In genomic region chr15:82571722-82572222, GRCh38 we compare ENCODE assay signal across 8 cellular contexts. TPM values are rescaled to one million over a fixed set of nuclear protein-coding genes. Genes with fewer than 3 reads are reported as not detected.
DNase-seq lines count a peak whose midpoint lies in the region; ATAC-seq lines count a peak whose summit lies in the region.

No MANE protein-coding gene starts in this region.

- intact Hi-C loops in activated CD4-positive, alpha-beta memory T cell treated with anti-CD3 and anti-CD28 coated beads for 36 hours (cut with micrococcal nuclease) = no loop called here

- H3K4me3 Mint-ChIP-seq in activated CD4-positive, alpha-beta memory T cell treated with anti-CD3 and anti-CD28 coated beads for 36 hours = no peak overlapping the region
- no peak overlapping the region for H3K4me3 Mint-ChIP-seq in activated CD4-positive, alpha-beta memory T cell treated with anti-CD3 and anti-CD28 coated beads, Interleukin-2, amount 10 ng/mL, durations not matched to agents 7 days and 5 days

- H3K27me3 Mint-ChIP-seq in activated CD4-positive, alpha-beta memory T cell treated with anti-CD3 and anti-CD28 coated beads for 36 hours = peaks cover 20% of the 10 kb centered on the region
- peaks cover 32% of the 10 kb centered on the region for H3K27me3 Mint-ChIP-seq in activated CD4-positive, alpha-beta memory T cell treated with anti-CD3 and anti-CD28 coated beads, Interleukin-2, amount 10 ng/mL, durations not matched to agents 7 days and 5 days

- in situ Hi-C loops in KBM-7 (cut with MboI; ENCODE audit: low pct_unique_long_range_greater_than_20kb, low sequenced_read_pairs) = no loop called here

- no peaks in the 10 kb centered on the region for H3K4me1 Mint-ChIP-seq in activated CD4-positive, alpha-beta memory T cell treated with anti-CD3 and anti-CD28 coated beads for 36 hours (ENCODE audit: low read depth)
- no peaks in the 10 kb centered on the region for H3K4me1 Mint-ChIP-seq in activated CD4-positive, alpha-beta memory T cell treated with anti-CD3 and anti-CD28 coated beads, Interleukin-2, amount 10 ng/mL, durations not matched to agents 7 days and 5 days

- DNase-seq in activated CD4-positive, alpha-beta memory T cell treated with anti-CD3 and anti-CD28 coated beads for 36 hours = peak; percentile 10
- DNase-seq in activated CD4-positive, alpha-beta memory T cell treated with anti-CD3 and anti-CD28 coated beads, Interleukin-2, amount 10 ng/mL, durations not matched to agents 7 days and 5 days = no peak
- DNase-seq in amygdala (lab: John Stamatoyannopoulos, UW) (peak; percentile 33 to 90 (median 77)), hepatic stellate cell (ENCODE audit: low spot score) (peak; percentile 76), putamen (ENCODE audit: low spot score) (peak; percentile 92), KBM-7 (no peak)
- DNase-seq in effector CD8-positive, alpha-beta T cell (lab: John Stamatoyannopoulos, UW) = no peak

- no peak overlapping the region for H3K27ac Mint-ChIP-seq in activated CD4-positive, alpha-beta memory T cell treated with anti-CD3 and anti-CD28 coated beads for 36 hours
- H3K27ac Mint-ChIP-seq in activated CD4-positive, alpha-beta memory T cell treated with anti-CD3 and anti-CD28 coated beads, Interleukin-2, amount 10 ng/mL, durations not matched to agents 7 days and 5 days = no peak overlapping the region

- POLR2A ChIA-PET in activated CD4-positive, alpha-beta memory T cell treated with anti-CD3 and anti-CD28 coated beads for 36 hours (lab: Charles Lee) = no interaction called here
- POLR2A ChIA-PET in activated CD4-positive, alpha-beta memory T cell treated with anti-CD3 and anti-CD28 coated beads, Interleukin-2, amount 10 ng/mL, durations not matched to agents 7 days and 5 days (lab: Charles Lee) = interaction anchor here (1.2 kb wide), 1 partner anchor 14 kb away, joined by 3 read pairs; no protein-coding TSS in a partner anchor

- CTCF ChIA-PET in activated CD4-positive, alpha-beta memory T cell treated with anti-CD3 and anti-CD28 coated beads for 36 hours (lab: Charles Lee) = no interaction called here
- CTCF ChIA-PET in activated CD4-positive, alpha-beta memory T cell treated with anti-CD3 and anti-CD28 coated beads, Interleukin-2, amount 10 ng/mL, durations not matched to agents 7 days and 5 days (lab: Charles Lee) = no interaction called here

- ATAC-seq in HG02970 (IDR thresholded peaks at IDR 0.05; ENCODE audit: low FRiP score, unreplicated experiment) = no peak

- H3K36me3 Mint-ChIP-seq in activated CD4-positive, alpha-beta memory T cell treated with anti-CD3 and anti-CD28 coated beads for 36 hours = no peaks in the 10 kb centered on the region
- no peaks in the 10 kb centered on the region for H3K36me3 Mint-ChIP-seq in activated CD4-positive, alpha-beta memory T cell treated with anti-CD3 and anti-CD28 coated beads, Interleukin-2, amount 10 ng/mL, durations not matched to agents 7 days and 5 days (ENCODE audit: low read depth)

- no peaks in the 10 kb centered on the region for H3K9me3 Mint-ChIP-seq in activated CD4-positive, alpha-beta memory T cell treated with anti-CD3 and anti-CD28 coated beads for 36 hours
- H3K9me3 Mint-ChIP-seq in activated CD4-positive, alpha-beta memory T cell treated with anti-CD3 and anti-CD28 coated beads, Interleukin-2, amount 10 ng/mL, durations not matched to agents 7 days and 5 days = no peaks in the 10 kb centered on the region

RNA-seq across cellular contexts. Expression of gene RPS17, which starts 31.5 kb away (rescaled TPM):
- 1,000 to 10,000 TPM; 2,581 to 2,594 TPM for total RNA-seq in activated CD4-positive, alpha-beta memory T cell treated with anti-CD3 and anti-CD28 coated beads for 36 hours
- total RNA-seq in activated CD4-positive, alpha-beta memory T cell treated with anti-CD3 and anti-CD28 coated beads, Interleukin-2, amount 10 ng/mL, durations not matched to agents 7 days and 5 days = 1,000 to 10,000 TPM; 1,261 to 1,293 TPM

Comparison
In these comparisons a context has a peak if more than half of its experiments do, and no peak if none do; other contexts are left out.
1. DNase-seq: peak in activated CD4-positive, alpha-beta memory T cell treated with anti-CD3 and anti-CD28 coated beads for 36 hours (single experiment), amygdala (56 of 56), hepatic stellate cell (single experiment) and putamen (single experiment); none in activated CD4-positive, alpha-beta memory T cell treated with anti-CD3 and anti-CD28 coated beads, Interleukin-2, amount 10 ng/mL, durations not matched to agents 7 days and 5 days (single experiment), effector CD8-positive, alpha-beta T cell (single experiment) and KBM-7 (single experiment).